Comparison of ENCODE assay signal across 8 cellular contexts in genomic region chr20:31861346-31862156, GRCh38. TPM values are rescaled to one million over a fixed set of nuclear protein-coding genes. Genes with fewer than 3 reads are reported as not detected.
A peak's percentile ranks its signal among the peaks of the same experiment; 100 is the strongest.
DNase-seq lines count a peak whose midpoint lies in the region; ATAC-seq and TF ChIP-seq lines count a peak whose summit lies in the region.

No MANE protein-coding gene starts in this region.

- H3K4me3 ChIP-seq in GM12875 (ENCODE audit: low read depth, low read length) = peak overlapping the region; percentile 34
- peak overlapping the region; percentile 54 for H3K4me3 ChIP-seq in rectal smooth muscle tissue (ENCODE audit: low read length)
- no peak overlapping the region for H3K4me3 ChIP-seq in aorta (ENCODE audit: low read length in 2 of 2)

- H3K36me3 ChIP-seq in rectal smooth muscle tissue (ENCODE audit: control insufficient read depth, insufficient read depth, low read length) = no peaks in the 10 kb centered on the region
- no peaks in the 10 kb centered on the region for H3K36me3 ChIP-seq in aorta (ENCODE audit: control insufficient read depth in 1 of 2, insufficient read depth in 2 of 2, low read length in 1 of 2)

- H3K27ac ChIP-seq in rectal smooth muscle tissue (ENCODE audit: low read depth, low read length) (no peak overlapping the region), aorta (ENCODE audit: low read depth in 1 of 2, low read length in 2 of 2) (no peak overlapping the region)

- H3K4me3 Mint-ChIP-seq in activated naive CD4-positive, alpha-beta T cell treated with anti-CD3 and anti-CD28 coated beads for 36 hours = peak overlapping the region; percentile 40

- no peak for TF ChIP-seq CTCF in GM12875 (IDR thresholded peaks at IDR 0.05; ENCODE audit: borderline replicate concordance, insufficient read depth, low read depth, low read length)

- CTCF ChIA-PET in activated naive CD4-positive, alpha-beta T cell treated with anti-CD3 and anti-CD28 coated beads for 36 hours (lab: Charles Lee) = interaction anchor here (0.5 to 2.0 kb wide), 2 partner anchors 9 to 334 kb away, joined by 4 to 6 read pairs; no protein-coding TSS in a partner anchor

- no peaks in the 10 kb centered on the region for H3K36me3 Mint-ChIP-seq in activated naive CD4-positive, alpha-beta T cell treated with anti-CD3 and anti-CD28 coated beads for 36 hours (ENCODE audit: low read depth)

- peak; percentile 54 to 67 for DNase-seq in Kasumi-1 (lab: John Stamatoyannopoulos, UW)
- DNase-seq in SHP77 treated with DMSO at 0.1 percent for 48 hours (lab: John Stamatoyannopoulos, UW) = peak; percentile 33
- DNase-seq in activated naive CD4-positive, alpha-beta T cell treated with anti-CD3 and anti-CD28 coated beads for 36 hours = peak; percentile 58
- peak; percentile 79 for DNase-seq in left cardiac atrium
- DNase-seq in aorta = peak in 1 of 2 donors; percentile 89

- 11 to 15% methylated on average over 50 to 62 of the region's 62 CpGs for WGBS in aorta, 2 donors

- H3K4me1 Mint-ChIP-seq in activated naive CD4-positive, alpha-beta T cell treated with anti-CD3 and anti-CD28 coated beads for 36 hours (ENCODE audit: low read depth) = peaks cover 7% of the 10 kb centered on the region

- H3K27me3 ChIP-seq in rectal smooth muscle tissue (ENCODE audit: control insufficient read depth, insufficient read depth, low read length) = peaks cover 8% of the 10 kb centered on the region
- H3K27me3 ChIP-seq in aorta (ENCODE audit: control insufficient read depth in 1 of 2, insufficient read depth in 2 of 2, low read length in 1 of 2) = no peaks in the 10 kb centered on the region

- H3K9ac ChIP-seq in rectal smooth muscle tissue (ENCODE audit: low read length) = no peak overlapping the region

- H3K9me3 Mint-ChIP-seq in activated naive CD4-positive, alpha-beta T cell treated with anti-CD3 and anti-CD28 coated beads for 36 hours = no peaks in the 10 kb centered on the region

- intact Hi-C loops in activated naive CD4-positive, alpha-beta T cell treated with anti-CD3 and anti-CD28 coated beads for 36 hours (cut with micrococcal nuclease) = no loop called here
- intact Hi-C loops in left cardiac atrium (cut with DNase I) = no loop called here
- intact Hi-C loops in aorta (cut with DNase I) = no loop called here

- no peaks in the 10 kb centered on the region for H3K4me1 ChIP-seq in rectal smooth muscle tissue (ENCODE audit: control insufficient read depth, insufficient read depth, low read length)
- no peaks in the 10 kb centered on the region for H3K4me1 ChIP-seq in aorta (ENCODE audit: control insufficient read depth in 1 of 2, insufficient read depth in 2 of 2, low read length in 2 of 2)

- no peaks in the 10 kb centered on the region for H3K9me3 ChIP-seq in aorta (ENCODE audit: control insufficient read depth, low read length)

- H3K27me3 Mint-ChIP-seq in activated naive CD4-positive, alpha-beta T cell treated with anti-CD3 and anti-CD28 coated beads for 36 hours (ENCODE audit: low read depth) = peaks cover 36% of the 10 kb centered on the region

- no peak overlapping the region for H3K27ac Mint-ChIP-seq in activated naive CD4-positive, alpha-beta T cell treated with anti-CD3 and anti-CD28 coated beads for 36 hours

- ATAC-seq in left cardiac atrium (peak; percentile 86), aorta (ENCODE audit: low FRiP score) (peak; percentile 40), GM18519 (IDR thresholded peaks at IDR 0.05; ENCODE audit: low FRiP score, unreplicated experiment) (no peak)

RNA-seq across cellular contexts. Expression of gene DUSP15, which starts 8.8 kb away (rescaled TPM):
- not detected for total RNA-seq in activated naive CD4-positive, alpha-beta T cell treated with anti-CD3 and anti-CD28 coated beads for 36 hours
- 1 to 10 TPM; 4.2 to 5.7 TPM for total RNA-seq in left cardiac atrium
- 1 to 10 TPM; 2.4 to 4.7 TPM for total RNA-seq in aorta
- polyA plus RNA-seq in aorta = 10 to 100 TPM in 1 of 2 donors, 1 to 10 TPM in 1; 2.6 to 31.7 TPM

RNA-seq across cellular contexts. Expression of gene TTLL9, which starts 8.9 kb away (rescaled TPM):
- not detected for total RNA-seq in activated naive CD4-positive, alpha-beta T cell treated with anti-CD3 and anti-CD28 coated beads for 36 hours
- total RNA-seq in left cardiac atrium (under 1 TPM in 1 of 2 donors, not detected in 1; 0.13 TPM), aorta (under 1 TPM; 0.19 to 0.81 TPM)
- under 1 TPM in 1 of 2 donors, not detected in 1; 0.61 TPM for polyA plus RNA-seq in aorta

RNA-seq across cellular contexts. Expression of gene FOXS1, which starts 16.1 kb away (rescaled TPM):
- not detected for total RNA-seq in activated naive CD4-positive, alpha-beta T cell treated with anti-CD3 and anti-CD28 coated beads for 36 hours
- total RNA-seq in left cardiac atrium = 1 to 10 TPM; 1.6 to 3.1 TPM
- 10 to 100 TPM in 1 of 2 donors, 1 to 10 TPM in 1; 10.0 to 20.2 TPM for total RNA-seq in aorta
- polyA plus RNA-seq in aorta = 10 to 100 TPM; 11.4 to 76.4 TPM

RNA-seq across cellular contexts. Expression of gene MYLK2, which starts 42.4 kb away (rescaled TPM):
- total RNA-seq in activated naive CD4-positive, alpha-beta T cell treated with anti-CD3 and anti-CD28 coated beads for 36 hours = under 1 TPM in 1 of 2 experiments, not detected in 1; 0.17 TPM
- total RNA-seq in left cardiac atrium (under 1 TPM in 1 of 2 donors, not detected in 1; 0.55 TPM), aorta (under 1 TPM in 1 of 2 donors, not detected in 1; 0.30 TPM)
- polyA plus RNA-seq in aorta = 1 to 10 TPM in 1 of 2 donors, not detected in 1; 8.1 TPM

Comparison
In these comparisons a context has a peak if more than half of its experiments do, and no peak if none do; other contexts are left out.
1. H3K4me3 ChIP-seq: peak in GM12875 (single experiment) and rectal smooth muscle tissue (single experiment); none in aorta (0 of 2).